Comparison of ENCODE assay signal across 12 cellular contexts in the genomic region with DNA sequence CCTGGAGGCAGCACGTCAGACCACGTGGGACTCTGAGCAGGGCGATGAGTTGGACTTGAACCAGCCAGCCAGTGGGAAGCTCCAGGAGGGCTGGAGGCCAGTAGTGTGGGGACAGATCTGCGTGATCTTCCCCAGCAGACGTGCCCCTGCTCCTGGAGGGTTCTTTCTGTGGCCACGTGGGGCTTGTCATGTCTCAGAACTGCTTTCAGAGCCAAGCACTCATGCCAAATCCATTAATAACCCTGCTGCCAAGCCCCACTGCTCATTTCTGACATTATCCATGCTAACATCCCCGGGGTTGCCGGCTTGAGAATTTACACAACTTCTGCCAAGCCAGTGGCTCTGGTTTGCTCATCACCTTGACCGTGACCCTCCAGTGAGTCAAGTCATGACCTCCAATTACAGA. TPM values are rescaled to one million over a fixed set of nuclear protein-coding genes. Genes with fewer than 3 reads are reported as not detected.
A peak's percentile ranks its signal among the peaks of the same experiment; 100 is the strongest.
DNase-seq lines count a peak whose midpoint lies in the region; ATAC-seq and TF ChIP-seq lines count a peak whose summit lies in the region.
"Had no signal": no experiment of that assay in that cellular context is flagged by ENCODE, and none has a peak within 500 bp of the region (broad histone marks: within the 10 kb centered on the region; RNA-seq: fewer than 3 reads in every experiment).

No MANE protein-coding gene starts in this region.

- TF ChIP-seq CTCF in MCF 10A (IDR thresholded peaks at IDR 0.05; ENCODE audit: unreplicated experiment) (no peak), breast epithelium (IDR thresholded peaks at IDR 0.05) (no peak), fibroblast of pulmonary artery (IDR thresholded peaks at IDR 0.05; ENCODE audit: low read length, missing control alignments) (no peak)

- no TSS peak for BruUV-seq in MCF 10A (replicated peaks; lab: Mats Ljungman, UMichigan)

- H2AFZ ChIP-seq in mesenchymal stem cell (ENCODE audit: low read depth, low read length), result no peak overlapping the region

- H3K27me3 ChIP-seq in breast epithelium (no peaks in the 10 kb centered on the region), mesenchymal stem cell (ENCODE audit: control insufficient read depth in 1 of 2, insufficient read depth in 1 of 2, low read length in 2 of 2) (no peaks in the 10 kb centered on the region)
- H3K27me3 ChIP-seq: thyroid gland had no signal

- no peak overlapping the region for H3K4me3 ChIP-seq in breast epithelium
- no peak overlapping the region for H3K4me3 ChIP-seq in fibroblast of pulmonary artery (replicated peaks; ENCODE audit: low read depth, low read length)
- no peak overlapping the region for H3K4me3 ChIP-seq in mesenchymal stem cell (ENCODE audit: insufficient read depth in 1 of 2, low read depth in 1 of 2, low read length in 2 of 2)
- H3K4me3 ChIP-seq: thyroid gland had no signal

- H3K14ac ChIP-seq in mesenchymal stem cell (ENCODE audit: low read length in 2 of 2), result no peak overlapping the region

- H3K4me1 Mint-ChIP-seq in MCF 10A (ENCODE audit: insufficient read depth, unreplicated experiment), result peaks cover 43% of the 10 kb centered on the region

- H3K9me3 ChIP-seq in breast epithelium, result no peaks in the 10 kb centered on the region
- H3K9me3 ChIP-seq in mesenchymal stem cell (ENCODE audit: control insufficient read depth, low read length), result no peaks in the 10 kb centered on the region
- H3K9me3 ChIP-seq: thyroid gland had no signal

- no peaks in the 10 kb centered on the region for H3K4me1 ChIP-seq in breast epithelium
- peaks cover 21% of the 10 kb centered on the region for H3K4me1 ChIP-seq in mesenchymal stem cell (ENCODE audit: control insufficient read depth, insufficient read depth, low read depth, low read length)
- H3K4me1 ChIP-seq: thyroid gland had no signal

- TF ChIP-seq POLR2A in breast epithelium (IDR thresholded peaks at IDR 0.05), result no peak

- DNase-seq in MCF 10A (ENCODE audit: unreplicated experiment) (peak; percentile 80), breast epithelium (ENCODE audit: low spot score in 2 of 2) (no peak), fibroblast of pulmonary artery (ENCODE audit: low read depth) (peak; percentile 79), mesenchymal stem cell (peak; percentile 41), germinal center (ENCODE audit: low spot score) (no peak)
- DNase-seq: 8988T, KG1 had no signal

- no peak overlapping the region for H2BK5ac ChIP-seq in mesenchymal stem cell (ENCODE audit: low read depth, low read length, poor library complexity, severe bottlenecking)

- H3K9ac ChIP-seq in mesenchymal stem cell (ENCODE audit: low read length), result peak overlapping the region; percentile 42

- intact Hi-C loops in MCF 10A (cut with micrococcal nuclease), result no loop called here
- intact Hi-C loops in breast epithelium (cut with DNase I; ENCODE audit: low total_unique reads), result no loop called here

- ATAC-seq in GM21529 (IDR thresholded peaks at IDR 0.05; ENCODE audit: unreplicated experiment) (no peak), GM19395 (IDR thresholded peaks at IDR 0.05; ENCODE audit: unreplicated experiment) (no peak), GM18520 (IDR thresholded peaks at IDR 0.05; ENCODE audit: unreplicated experiment) (no peak)
- ATAC-seq: WTC11 had no signal

- H2BK120ac ChIP-seq in mesenchymal stem cell (ENCODE audit: low read depth, low read length), result no peak overlapping the region

- WGBS in mesenchymal stem cell, result 79% methylated on average over 9 of the region's 9 CpGs

- no peak overlapping the region for H3K23ac ChIP-seq in mesenchymal stem cell (ENCODE audit: low read length in 2 of 2)

- no peak overlapping the region for H3K27ac Mint-ChIP-seq in MCF 10A (ENCODE audit: low read depth, unreplicated experiment)
- H3K27ac Mint-ChIP-seq: WTC11 had no signal

- H3K18ac ChIP-seq in mesenchymal stem cell (ENCODE audit: low read depth in 1 of 2, low read length in 2 of 2), result no peak overlapping the region

- no peak overlapping the region for H2BK12ac ChIP-seq in mesenchymal stem cell (ENCODE audit: low read length in 2 of 2)

- no peak overlapping the region for H4K91ac ChIP-seq in mesenchymal stem cell (ENCODE audit: low read length)

- H3K9me3 Mint-ChIP-seq in MCF 10A (ENCODE audit: unreplicated experiment), result no peaks in the 10 kb centered on the region
- H3K9me3 Mint-ChIP-seq: WTC11 had no signal

- no peak overlapping the region for H2BK15ac ChIP-seq in mesenchymal stem cell (ENCODE audit: low read depth, poor library complexity, severe bottlenecking)

- H2AK5ac ChIP-seq in mesenchymal stem cell (ENCODE audit: low read length, severe bottlenecking), result peak overlapping the region; percentile 74

- peaks cover 12% of the 10 kb centered on the region for H3K36me3 Mint-ChIP-seq in MCF 10A (ENCODE audit: insufficient read depth, unreplicated experiment)

- H3K4me3 Mint-ChIP-seq in MCF 10A (ENCODE audit: unreplicated experiment), result no peak overlapping the region
- H3K4me3 Mint-ChIP-seq: WTC11 had no signal

- H3K27me3 Mint-ChIP-seq in MCF 10A (ENCODE audit: insufficient read depth, unreplicated experiment), result no peaks in the 10 kb centered on the region

- no peaks in the 10 kb centered on the region for H3K36me3 ChIP-seq in breast epithelium
- H3K36me3 ChIP-seq in mesenchymal stem cell (ENCODE audit: control insufficient read depth in 1 of 2, insufficient read depth in 2 of 2, low read depth in 1 of 2, low read length in 2 of 2), result peaks cover 38 to 76% of the 10 kb centered on the region in 2 experiments
- H3K36me3 ChIP-seq: thyroid gland had no signal

- H3K4ac ChIP-seq in mesenchymal stem cell (ENCODE audit: low read depth in 1 of 2, low read length in 2 of 2), result no peak overlapping the region

- CTCF ChIA-PET in MCF 10A (lab: Yijun Ruan, JAX), result interaction anchor here (0.6 kb wide), 3 partner anchors 10 to 27 kb away, joined by 3 read pairs; no protein-coding TSS in a partner anchor

- no peak overlapping the region for H4K8ac ChIP-seq in mesenchymal stem cell (ENCODE audit: low read length)

- no peak overlapping the region for H3K4me2 ChIP-seq in mesenchymal stem cell (ENCODE audit: low read length, poor library complexity, severe bottlenecking)

- peaks cover 29% of the 10 kb centered on the region for H3K79me1 ChIP-seq in mesenchymal stem cell (replicated peaks; ENCODE audit: low read length, poor library complexity, severe bottlenecking)

- POLR2A ChIA-PET in MCF 10A (lab: Yijun Ruan, JAX), result interaction anchor here (0.6 to 2.3 kb wide), 2 partner anchors 11 to 37 kb away, joined by 3 to 10 read pairs; no protein-coding TSS in a partner anchor

- H3K27ac ChIP-seq in breast epithelium, result peak overlapping the region in 1 of 2 donors; percentile 75
- H3K27ac ChIP-seq in mesenchymal stem cell (ENCODE audit: low read length, poor library complexity, severe bottlenecking), result no peak overlapping the region
- H3K27ac ChIP-seq: thyroid gland had no signal

RNA-seq across cellular contexts. Expression of a gene that starts 38.3 kb away (rescaled TPM):
- 18.0 and 23.6 TPM in 2 replicates for total RNA-seq in MCF 10A (2022)
- 10 to 100 TPM; 42.3 to 64.6 (median 53.9) TPM for total RNA-seq in breast epithelium
- 40.7 TPM for polyA plus RNA-seq in mesenchymal stem cell (2013, experiment 1 of 2)
- polyA plus RNA-seq in mesenchymal stem cell (2013, experiment 2 of 2), result 40.6 TPM

Comparison
In these comparisons a context has a peak if more than half of its experiments do, and no peak if none do; other contexts are left out.
1. DNase-seq: peak in MCF 10A (single experiment), fibroblast of pulmonary artery (single experiment) and mesenchymal stem cell (single experiment); none in breast epithelium (0 of 2) and germinal center (single experiment).